39 cellular contexts compared by ENCODE assay signal in genomic region chr4:99186029-99186428, GRCh38. TPM values are rescaled to one million over a fixed set of nuclear protein-coding genes. Genes with fewer than 3 reads are reported as not detected.
"Had no signal": no experiment of that assay in that cellular context is flagged by ENCODE, and none has a peak within 500 bp of the region (broad histone marks: within the 10 kb centered on the region; RNA-seq: fewer than 3 reads in every experiment).

No MANE protein-coding gene starts in this region.

- H3K4me1 ChIP-seq: adrenal gland, ascending aorta, breast epithelium had no signal

- FAIRE-seq: astrocyte, bronchial epithelial cell had no signal

- H3K27ac ChIP-seq: adrenal gland, ascending aorta, body of pancreas, brain microvascular endothelial cell, breast epithelium, cardiac muscle cell had no signal

- ATAC-seq: activated naive CD4-positive, alpha-beta T cell treated with anti-CD3 and anti-CD28 coated beads, Interleukin-2, amount 50 U/mL, for 72 hours; activated naive CD8-positive, alpha-beta T cell treated with anti-CD3 and anti-CD28 coated beads, Interleukin-2, amount 50 U/mL, for 24 hours; activated T-cell treated with anti-CD3 and anti-CD28 coated beads, Interleukin-2, amount 50 U/mL, for 4 hours; activated T-cell treated with anti-CD3 and anti-CD28 coated beads, Interleukin-2, amount 50 U/mL, for 72 hours; activated T-helper 17 cell treated with anti-CD3 and anti-CD28 coated beads, Interleukin-2, amount 50 U/mL, for 72 hours; body of pancreas had no signal

- H3K4me3 ChIP-seq: adrenal gland, ascending aorta, body of pancreas, breast epithelium, cardiac muscle cell had no signal

- DNase-seq: activated effector memory CD4-positive, alpha-beta T cell treated with anti-CD3 and anti-CD28 coated beads, Interleukin-2, amount 50 U/mL, for 16 hours; activated effector memory CD4-positive, alpha-beta T cell treated with Interleukin-2 at 50 U/mL for 16 hours; activated gamma-delta T cell; activated gamma-delta T cell treated with Interleukin-2 at 50 U/mL for 16 hours; activated naive CD4-positive, alpha-beta T cell; activated naive CD4-positive, alpha-beta T cell treated with anti-CD3 and anti-CD28 coated beads for 36 hours; activated naive CD4-positive, alpha-beta T cell treated with anti-CD3 and anti-CD28 coated beads, Interleukin-2, amount 10 ng/mL, durations not matched to agents 7 days and 5 days; activated naive CD4-positive, alpha-beta T cell treated with anti-CD3 and anti-CD28 coated beads, Interleukin-2, amount 50 U/mL, for 16 hours; activated naive CD4-positive, alpha-beta T cell treated with Interleukin-2 at 50 U/mL for 16 hours; activated naive CD8-positive, alpha-beta T cell treated with anti-CD3 and anti-CD28 coated beads for 36 hours; activated naive CD8-positive, alpha-beta T cell treated with anti-CD3 and anti-CD28 coated beads, Interleukin-2, amount 10 ng/mL, durations not matched to agents 7 days and 5 days; activated naive CD8-positive, alpha-beta T cell treated with anti-CD3 and anti-CD28 coated beads, Interleukin-2, amount 50 U/mL, for 24 hours; activated T-cell treated with anti-CD3 and anti-CD28 coated beads, Interleukin-2, amount 50 U/mL, for 1 hour; activated T-cell treated with anti-CD3 and anti-CD28 coated beads, Interleukin-2, amount 50 U/mL, for 24 hours; activated T-cell treated with anti-CD3 and anti-CD28 coated beads, Interleukin-2, amount 50 U/mL, for 4 hours; activated T-cell treated with anti-CD3 and anti-CD28 coated beads, Interleukin-2, amount 50 U/mL, for 48 hours; activated T-cell treated with anti-CD3 and anti-CD28 coated beads, Interleukin-2, amount 50 U/mL, for 72 hours; adrenal gland; amniotic stem cell; amygdala; anterior cingulate cortex; aorta; body of pancreas; brain microvascular endothelial cell; caudate nucleus; central memory CD4-positive, alpha-beta T cell; cerebellar nuclear complex had no signal

- H3K9me3 ChIP-seq: adrenal gland, ascending aorta, body of pancreas had no signal

- H3K36me3 ChIP-seq: adrenal gland, ascending aorta, brain microvascular endothelial cell, breast epithelium, cardiac muscle cell had no signal

- H3K27me3 ChIP-seq: adrenal gland, ascending aorta, body of pancreas, brain microvascular endothelial cell, breast epithelium, cardiac muscle cell had no signal

RNA-seq across cellular contexts. Expression of gene ADH6, which starts 33.0 kb away (rescaled TPM):
- total RNA-seq: activated naive CD4-positive, alpha-beta T cell treated with anti-CD3 and anti-CD28 coated beads for 36 hours; activated naive CD4-positive, alpha-beta T cell treated with anti-CD3 and anti-CD28 coated beads, Interleukin-2, amount 50 U/mL, for 72 hours; activated naive CD8-positive, alpha-beta T cell treated with anti-CD3 and anti-CD28 coated beads for 36 hours; activated naive CD8-positive, alpha-beta T cell treated with anti-CD3 and anti-CD28 coated beads, Interleukin-2, amount 10 ng/mL, durations not matched to agents 7 days and 5 days; activated T-cell treated with anti-CD3 and anti-CD28 coated beads, Interleukin-2, amount 50 U/mL, for 72 hours; activated T-helper 1 cell treated with anti-CD3 and anti-CD28 coated beads, Interleukin-12 subunit alpha, Interleukin-12 subunit beta, Interleukin-2, Interleukin-4 antibody, amounts not matched to agents 30 ng/mL and 10 ng/mL and 1 ng/mL, durations not matched to agents 14 hours and 24 hours and 36 hours; activated T-helper 17 cell treated with anti-CD3 and anti-CD28 coated beads, Interleukin-2, amount 50 U/mL, for 72 hours; activated T-helper 2 cell treated with anti-CD3 and anti-CD28 coated beads, Interferon-gamma antibody, Interleukin-2, Interleukin-4, amounts not matched to agents 10 μg/mL and 5 μg/mL and 100 μg/mL, durations not matched to agents 14 hours and 24 hours and 36 hours; ascending aorta; astrocyte; body of pancreas; breast epithelium; bronchial epithelial cell; cardiac muscle cell; cardiac septum; cerebellum; chondrocyte had no signal

RNA-seq across cellular contexts. Expression of gene ADH4, which starts 41.9 kb away (rescaled TPM):
- total RNA-seq: activated naive CD4-positive, alpha-beta T cell treated with anti-CD3 and anti-CD28 coated beads for 36 hours; activated naive CD4-positive, alpha-beta T cell treated with anti-CD3 and anti-CD28 coated beads, Interleukin-2, amount 50 U/mL, for 72 hours; activated naive CD8-positive, alpha-beta T cell treated with anti-CD3 and anti-CD28 coated beads for 36 hours; activated naive CD8-positive, alpha-beta T cell treated with anti-CD3 and anti-CD28 coated beads, Interleukin-2, amount 10 ng/mL, durations not matched to agents 7 days and 5 days; activated T-cell treated with anti-CD3 and anti-CD28 coated beads, Interleukin-2, amount 50 U/mL, for 72 hours; activated T-helper 1 cell treated with anti-CD3 and anti-CD28 coated beads, Interleukin-12 subunit alpha, Interleukin-12 subunit beta, Interleukin-2, Interleukin-4 antibody, amounts not matched to agents 30 ng/mL and 10 ng/mL and 1 ng/mL, durations not matched to agents 14 hours and 24 hours and 36 hours; activated T-helper 17 cell treated with anti-CD3 and anti-CD28 coated beads, Interleukin-2, amount 50 U/mL, for 72 hours; activated T-helper 2 cell treated with anti-CD3 and anti-CD28 coated beads, Interferon-gamma antibody, Interleukin-2, Interleukin-4, amounts not matched to agents 10 μg/mL and 5 μg/mL and 100 μg/mL, durations not matched to agents 14 hours and 24 hours and 36 hours; astrocyte; body of pancreas; bronchial epithelial cell; cardiac muscle cell; cardiac septum; cerebellum; chondrocyte had no signal
